In genomic region chr17:70920416-70920815, GRCh38 we compare ENCODE assay signal across 6 cellular contexts.
"Had no signal": no experiment of that assay in that cellular context is flagged by ENCODE, and none has a peak within 500 bp of the region (broad histone marks: within the 10 kb centered on the region; RNA-seq: fewer than 3 reads in every experiment).

No MANE protein-coding gene starts in this region.

- H3K27ac Mint-ChIP-seq: IgD-negative memory B cell had no signal

- H3K36me3 Mint-ChIP-seq: IgD-negative memory B cell had no signal

- DNase-seq: IMR-90, KBM-7, KG1 had no signal

- ATAC-seq: HepG2, K562 had no signal

- H3K4me1 Mint-ChIP-seq: IgD-negative memory B cell had no signal

- H3K4me3 Mint-ChIP-seq: IgD-negative memory B cell had no signal

- H3K27me3 Mint-ChIP-seq: IgD-negative memory B cell had no signal
